In the genomic region with DNA sequence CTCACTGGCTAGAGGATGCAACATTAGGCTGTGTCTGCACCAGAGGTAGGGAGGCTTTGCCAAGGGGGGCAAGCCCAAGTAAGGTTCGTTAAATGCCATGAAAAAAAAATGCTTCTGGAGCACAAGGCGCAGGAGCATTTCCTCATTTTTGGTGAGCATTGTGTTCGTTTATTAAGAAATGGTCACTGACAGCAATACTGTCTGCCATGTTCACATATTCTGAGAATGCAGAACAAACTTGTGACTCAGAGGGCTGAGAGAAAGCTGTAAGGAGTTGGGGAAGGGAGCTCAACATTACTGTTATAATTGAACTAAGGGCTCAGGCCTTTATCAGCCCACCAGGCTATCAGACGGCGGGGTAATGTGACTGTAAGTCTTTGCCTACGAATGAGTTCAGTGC, we compare ENCODE assay signal across 13 cellular contexts.
DNase-seq lines count a peak whose midpoint lies in the region; TF ChIP-seq lines count a peak whose summit lies in the region.
"Had no signal": no experiment of that assay in that cellular context is flagged by ENCODE, and none has a peak within 500 bp of the region (broad histone marks: within the 10 kb centered on the region; RNA-seq: fewer than 3 reads in every experiment).

No MANE protein-coding gene starts in this region.

- peaks cover 6% of the 10 kb centered on the region for H3K36me3 Mint-ChIP-seq in nephron progenitor cell (ENCODE audit: low read depth)
- no peaks in the 10 kb centered on the region for H3K36me3 Mint-ChIP-seq in activated T-cell treated with anti-CD3 and anti-CD28 coated beads, Interleukin-2, amount 50 U/mL, for 24 hours (ENCODE audit: low read depth)

- TF ChIP-seq CTCF in cardiac fibroblast (IDR thresholded peaks at IDR 0.05; ENCODE audit: low read depth, low read length) = no peak
- no peak for TF ChIP-seq CTCF in nephron progenitor cell (IDR thresholded peaks at IDR 0.05)

- H3K27ac Mint-ChIP-seq in nephron progenitor cell = peak overlapping the region; percentile 97
- H3K27ac Mint-ChIP-seq in activated T-cell treated with anti-CD3 and anti-CD28 coated beads, Interleukin-2, amount 50 U/mL, for 24 hours = no peak overlapping the region
- H3K27ac Mint-ChIP-seq: stimulated activated naive CD8-positive, alpha-beta T cell treated with anti-CD3 and anti-CD28 coated beads, Interleukin-15, Interleukin-2, amounts not matched to agents 100 ng/mL and 50 ng/mL, for 24 hours had no signal

- H3K4me3 ChIP-seq in cardiac fibroblast (replicated peaks in 1 of 2; ENCODE audit: low read depth in 2 of 2, low read length in 2 of 2) = no peak overlapping the region
- H3K4me3 ChIP-seq: Peyer's patch had no signal

- DNase-seq in AG08395 (ENCODE audit: low spot score) (peak; percentile 26), MV-4-11 (lab: John Stamatoyannopoulos, UW) (peak; percentile 90), cardiac fibroblast (ENCODE audit: low read depth in 2 of 2) (peak; percentile 16 to 66), nephron progenitor cell (no peak), kidney glomerular epithelial cell (lab: John Stamatoyannopoulos, UW) (no peak), NCI-H1436 (lab: John Stamatoyannopoulos, UW) (no peak)
- no peak for DNase-seq in activated effector memory CD4-positive, alpha-beta T cell treated with anti-CD3 and anti-CD28 coated beads, Interleukin-2, amount 50 U/mL, for 16 hours
- no peak for DNase-seq in activated T-cell treated with anti-CD3 and anti-CD28 coated beads, Interleukin-2, amount 50 U/mL, for 24 hours
- DNase-seq: activated T-cell treated with anti-CD3 and anti-CD28 coated beads for 4 hours, left cardiac atrium, occipital lobe, Peyer's patch had no signal

- H3K4me1 Mint-ChIP-seq in nephron progenitor cell = peaks cover 59% of the 10 kb centered on the region
- no peaks in the 10 kb centered on the region for H3K4me1 Mint-ChIP-seq in activated T-cell treated with anti-CD3 and anti-CD28 coated beads, Interleukin-2, amount 50 U/mL, for 24 hours (ENCODE audit: low read depth)

- no peaks in the 10 kb centered on the region for H3K27me3 Mint-ChIP-seq in nephron progenitor cell (ENCODE audit: low read depth, poor library complexity)
- no peaks in the 10 kb centered on the region for H3K27me3 Mint-ChIP-seq in activated T-cell treated with anti-CD3 and anti-CD28 coated beads, Interleukin-2, amount 50 U/mL, for 24 hours
- H3K27me3 Mint-ChIP-seq: stimulated activated naive CD8-positive, alpha-beta T cell treated with anti-CD3 and anti-CD28 coated beads, Interleukin-15, Interleukin-2, amounts not matched to agents 100 ng/mL and 50 ng/mL, for 24 hours had no signal

- H3K9me3 Mint-ChIP-seq in nephron progenitor cell = peaks cover 9% of the 10 kb centered on the region
- H3K9me3 Mint-ChIP-seq in activated T-cell treated with anti-CD3 and anti-CD28 coated beads, Interleukin-2, amount 50 U/mL, for 24 hours = peaks cover 13% of the 10 kb centered on the region

- no peak overlapping the region for H3K4me3 Mint-ChIP-seq in nephron progenitor cell
- H3K4me3 Mint-ChIP-seq in activated T-cell treated with anti-CD3 and anti-CD28 coated beads, Interleukin-2, amount 50 U/mL, for 24 hours = no peak overlapping the region
- H3K4me3 Mint-ChIP-seq: stimulated activated naive CD8-positive, alpha-beta T cell treated with anti-CD3 and anti-CD28 coated beads, Interleukin-15, Interleukin-2, amounts not matched to agents 100 ng/mL and 50 ng/mL, for 24 hours had no signal

Comparison
In these comparisons a context has a peak if more than half of its experiments do, and no peak if none do; other contexts are left out.
1. DNase-seq: peak in AG08395 (single experiment), MV-4-11 (single experiment) and cardiac fibroblast (2 of 2); none in nephron progenitor cell (single experiment), activated effector memory CD4-positive, alpha-beta T cell treated with anti-CD3 and anti-CD28 coated beads, Interleukin-2, amount 50 U/mL, for 16 hours (single experiment), activated T-cell treated with anti-CD3 and anti-CD28 coated beads, Interleukin-2, amount 50 U/mL, for 24 hours (single experiment), kidney glomerular epithelial cell (single experiment) and NCI-H1436 (single experiment).